In genomic region chr6:150695652-150696051, GRCh38 we compare ENCODE assay signal across 1 cellular context.
TF ChIP-seq lines count a peak whose summit lies in the region.

No MANE protein-coding gene starts in this region.

TF ChIP-seq in HepG2, 621 proteins besides CTCF, POLR2A, EP300 and RAD21 (continued from another document):
- TF ChIP-seq ZNF800 (CRISPR knock-in tag; IDR thresholded peaks at IDR 0.05) (no peak), ZNF773 (CRISPR knock-in tag; IDR thresholded peaks at IDR 0.05; ENCODE audit: borderline replicate concordance) (no peak), ZNF10 (CRISPR knock-in tag; IDR thresholded peaks at IDR 0.05; ENCODE audit: borderline replicate concordance, low read depth) (no peak)
TF ChIP-seq in HepG2: peak in this region for 0.
